Comparison of ENCODE assay signal across 25 cellular contexts in the genomic region with DNA sequence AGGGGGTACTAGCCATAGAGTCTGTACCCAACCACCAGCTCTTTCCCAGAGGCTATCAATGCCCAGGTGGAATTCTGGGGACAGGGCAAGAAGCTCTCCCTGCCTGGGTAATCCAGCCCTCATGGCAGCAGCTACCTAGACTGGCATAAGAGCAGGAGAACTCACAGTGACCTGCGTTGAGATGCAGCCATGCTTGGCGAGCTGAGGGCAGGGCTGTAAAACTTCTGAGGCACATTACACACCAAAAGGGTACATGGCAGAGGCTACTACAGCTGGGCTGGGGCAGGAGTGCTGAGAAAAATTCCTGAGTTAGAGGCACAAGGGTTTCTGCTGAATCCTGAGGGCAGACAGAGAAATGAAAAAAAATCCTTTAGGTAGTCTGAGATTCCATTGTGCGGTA.
DNase-seq lines count a peak whose midpoint lies in the region; ATAC-seq and TF ChIP-seq lines count a peak whose summit lies in the region.
"Had no signal": no experiment of that assay in that cellular context is flagged by ENCODE, and none has a peak within 500 bp of the region (broad histone marks: within the 10 kb centered on the region; RNA-seq: fewer than 3 reads in every experiment).

No MANE protein-coding gene starts in this region.

- no peaks in the 10 kb centered on the region for H3K9me2 ChIP-seq in SU-DHL-6 (replicated peaks; ENCODE audit: insufficient read depth, low read length)

- H2AFZ ChIP-seq in IMR-90 (replicated peaks; ENCODE audit: low read length, poor library complexity) (peak overlapping the region; percentile 1), SU-DHL-6 (ENCODE audit: low read depth, low read length, severe bottlenecking) (peak overlapping the region; percentile 81)

- no peaks in the 10 kb centered on the region for H3K79me1 ChIP-seq in IMR-90 (ENCODE audit: low read depth in 1 of 2, low read length in 2 of 2)

- no peaks in the 10 kb centered on the region for H3K9me3 Mint-ChIP-seq in activated CD4-positive, alpha-beta T cell treated with anti-CD3 and anti-CD28 coated beads, Interleukin-2, amount 10 ng/mL, durations not matched to agents 24 days and 14 days

- H2BK15ac ChIP-seq in IMR-90 (ENCODE audit: low read depth, low read length), result no peak overlapping the region

- no peak overlapping the region for H4K8ac ChIP-seq in IMR-90 (ENCODE audit: low read depth in 2 of 2, low read length in 2 of 2)

- no peak overlapping the region for H2AK5ac ChIP-seq in IMR-90 (ENCODE audit: low read depth, low read length)

- H3K9ac ChIP-seq in IMR-90 (ENCODE audit: low read depth, low read length) (no peak overlapping the region), SU-DHL-6 (ENCODE audit: low read length) (no peak overlapping the region)
- H3K9ac ChIP-seq: BLaER1 treated with 17β-estradiol and CSF1 and Interleukin-3, amounts not matched to agents 10 nM and 100 nM had no signal

- H3K36me3 ChIP-seq in IMR-90 (ENCODE audit: control insufficient read depth, insufficient read depth, low read length), result no peaks in the 10 kb centered on the region
- no peaks in the 10 kb centered on the region for H3K36me3 ChIP-seq in SU-DHL-6 (ENCODE audit: low read length)
- H3K36me3 ChIP-seq in spleen, result no peaks in the 10 kb centered on the region
- H3K36me3 ChIP-seq: BLaER1 treated with 17β-estradiol and CSF1 and Interleukin-3, amounts not matched to agents 10 nM and 100 nM; MG63; Peyer's patch had no signal

- TF ChIP-seq CTCF in IMR-90 (conservative IDR thresholded peaks at IDR 0.05; ENCODE audit: low read depth, low read length) (no peak), SU-DHL-6 (IDR thresholded peaks at IDR 0.05; ENCODE audit: insufficient read depth, low read length, poor library complexity, severe bottlenecking) (no peak), spleen (IDR thresholded peaks at IDR 0.05 in 8 of 11, conservative IDR thresholded peaks at IDR 0.05 in 3 of 11) (no peak)

- CTCF ChIA-PET in IMR-90 (lab: Yijun Ruan, JAX), result interaction anchor here (0.7 kb wide), 1 partner anchor 12 kb away, joined by 3 read pairs; no protein-coding TSS in a partner anchor

- TF ChIP-seq RAD21 in IMR-90 (IDR thresholded peaks at IDR 0.05; ENCODE audit: low read length), result no peak

- no TSS peak for BruUV-seq in IMR-90 (replicated peaks; lab: Mats Ljungman, UMichigan)

- H4K5ac ChIP-seq in IMR-90 (ENCODE audit: low read depth, low read length), result no peak overlapping the region

- no peak overlapping the region for H2BK20ac ChIP-seq in IMR-90 (ENCODE audit: low read depth, low read length)

- dilution Hi-C loops in IMR-90 (cut with HindIII; ENCODE audit: low sequenced_read_pairs, unreplicated experiment), result no loop called here

- ATAC-seq in IMR-90 (ENCODE audit: low read depth), result no peak
- no peak for ATAC-seq in GM19351 (IDR thresholded peaks at IDR 0.05; ENCODE audit: unreplicated experiment)
- ATAC-seq: A549, GM12878, HepG2, K562 had no signal

- TF ChIP-seq POLR2A in IMR-90 (IDR thresholded peaks at IDR 0.05; ENCODE audit: low read depth, low read length) (no peak), spleen (IDR thresholded peaks at IDR 0.05) (no peak)

- H3K27me3 Mint-ChIP-seq in activated CD4-positive, alpha-beta T cell treated with anti-CD3 and anti-CD28 coated beads, Interleukin-2, amount 10 ng/mL, durations not matched to agents 24 days and 14 days, result no peaks in the 10 kb centered on the region
- H3K27me3 Mint-ChIP-seq: CD4-positive, alpha-beta memory T cell had no signal

- H2BK120ac ChIP-seq in IMR-90 (ENCODE audit: low read depth, low read length), result no peak overlapping the region

- no peaks in the 10 kb centered on the region for H3K4me1 Mint-ChIP-seq in activated CD4-positive, alpha-beta T cell treated with anti-CD3 and anti-CD28 coated beads, Interleukin-2, amount 10 ng/mL, durations not matched to agents 24 days and 14 days

- DNase-seq in IMR-90 (no peak), left kidney (ENCODE audit: low read depth, low spot score) (peak; percentile 53), spleen (peak; percentile 54), SIG-M5 (lab: John Stamatoyannopoulos, UW) (no peak)
- DNase-seq in activated CD4-positive, alpha-beta T cell treated with anti-CD3 and anti-CD28 coated beads, Interleukin-2, amount 10 ng/mL, durations not matched to agents 24 days and 14 days, result no peak
- DNase-seq: AML-193; CD4-positive, alpha-beta memory T cell; COR-L47; DMS79; EL; GDM1; MG63; NCI-H2029; NCI-H69; OCI-M1; Peyer's patch; SHP77 treated with DMSO at 0.1 percent for 48 hours had no signal

- H3K27ac ChIP-seq in IMR-90 (ENCODE audit: insufficient read depth, low read length), result no peak overlapping the region
- no peak overlapping the region for H3K27ac ChIP-seq in SU-DHL-6 (ENCODE audit: low read depth, low read length)
- H3K27ac ChIP-seq in spleen, result no peak overlapping the region
- H3K27ac ChIP-seq: A549; BLaER1 treated with 17β-estradiol and CSF1 and Interleukin-3, amounts not matched to agents 10 nM and 100 nM; Peyer's patch; SK-N-MC had no signal

- H3K23ac ChIP-seq in IMR-90 (ENCODE audit: low read depth, low read length), result no peak overlapping the region

- H3K4me3 ChIP-seq in IMR-90 (ENCODE audit: insufficient read depth, low read depth, low read length) (no peak overlapping the region), SU-DHL-6 (ENCODE audit: insufficient read depth, low read length, poor library complexity, severe bottlenecking) (no peak overlapping the region), spleen (no peak overlapping the region)
- H3K4me3 ChIP-seq: A549; BLaER1 treated with 17β-estradiol and CSF1 and Interleukin-3, amounts not matched to agents 10 nM and 100 nM; GM12878; K562; MG63; Peyer's patch; SK-N-MC had no signal

- no peak overlapping the region for H4K91ac ChIP-seq in IMR-90 (ENCODE audit: insufficient read depth, low read depth, low read length)

- H3K27me3 ChIP-seq in IMR-90 (ENCODE audit: control insufficient read depth, insufficient read depth, low read length), result no peaks in the 10 kb centered on the region
- H3K27me3 ChIP-seq in SU-DHL-6 (ENCODE audit: low read length), result no peaks in the 10 kb centered on the region
- no peaks in the 10 kb centered on the region for H3K27me3 ChIP-seq in spleen (replicated peaks in 1 of 7)
- H3K27me3 ChIP-seq: BLaER1 treated with 17β-estradiol and CSF1 and Interleukin-3, amounts not matched to agents 10 nM and 100 nM; MG63; Peyer's patch had no signal

- no peak overlapping the region for H2AK9ac ChIP-seq in IMR-90 (replicated peaks; ENCODE audit: low read depth, low read length, poor library complexity)

- H3K14ac ChIP-seq in IMR-90 (replicated peaks; ENCODE audit: low read depth, low read length), result no peak overlapping the region

- no peaks in the 10 kb centered on the region for H3K79me2 ChIP-seq in SU-DHL-6 (ENCODE audit: insufficient read depth, low read length)

- POLR2A ChIA-PET in IMR-90 (lab: Charles Lee; ENCODE audit: unreplicated experiment), result no interaction called here

- no peaks in the 10 kb centered on the region for H4K20me1 ChIP-seq in IMR-90 (ENCODE audit: insufficient read depth, low read length)
- no peaks in the 10 kb centered on the region for H4K20me1 ChIP-seq in SU-DHL-6 (ENCODE audit: low read depth, low read length)
- H4K20me1 ChIP-seq: BLaER1 treated with 17β-estradiol and CSF1 and Interleukin-3, amounts not matched to agents 10 nM and 100 nM had no signal

- H3K4me1 ChIP-seq in IMR-90 (ENCODE audit: control insufficient read depth, insufficient read depth, low read length) (no peaks in the 10 kb centered on the region), spleen (no peaks in the 10 kb centered on the region)
- H3K4me1 ChIP-seq: A549; BLaER1 treated with 17β-estradiol and CSF1 and Interleukin-3, amounts not matched to agents 10 nM and 100 nM; Peyer's patch had no signal

- no peaks in the 10 kb centered on the region for H3K36me3 Mint-ChIP-seq in activated CD4-positive, alpha-beta T cell treated with anti-CD3 and anti-CD28 coated beads, Interleukin-2, amount 10 ng/mL, durations not matched to agents 24 days and 14 days (ENCODE audit: low read depth)
- H3K36me3 Mint-ChIP-seq: CD4-positive, alpha-beta memory T cell had no signal

- intact Hi-C loops in IMR-90 (cut with micrococcal nuclease), result no loop called here
- intact Hi-C loops in spleen (cut with DNase I; ENCODE audit: low total_unique reads), result no loop called here
- intact Hi-C loops in activated CD4-positive, alpha-beta T cell treated with anti-CD3 and anti-CD28 coated beads, Interleukin-2, amount 10 ng/mL, durations not matched to agents 24 days and 14 days (cut with micrococcal nuclease), result no loop called here

- H3K56ac ChIP-seq in IMR-90 (ENCODE audit: extremely low read depth, insufficient read depth, low read length), result no peak overlapping the region

- no peak overlapping the region for H3K18ac ChIP-seq in IMR-90 (ENCODE audit: low read depth, low read length)

- H3K4me2 ChIP-seq in IMR-90 (ENCODE audit: low read depth, low read length) (no peak overlapping the region), SU-DHL-6 (ENCODE audit: low read depth, low read length, poor library complexity, severe bottlenecking) (no peak overlapping the region)
- H3K4me2 ChIP-seq: A549; BLaER1 treated with 17β-estradiol and CSF1 and Interleukin-3, amounts not matched to agents 10 nM and 100 nM had no signal

- no peak overlapping the region for H3K4ac ChIP-seq in IMR-90 (ENCODE audit: low read depth, low read length)

- H3F3A ChIP-seq in SU-DHL-6 (ENCODE audit: insufficient read depth), result no peaks in the 10 kb centered on the region

- in situ Hi-C loops in IMR-90 (cut with MboI; ENCODE audit: low sequenced_read_pairs), result no loop called here

- no peak overlapping the region for H2BK5ac ChIP-seq in IMR-90 (ENCODE audit: low read depth, low read length, poor library complexity, severe bottlenecking)

- no peaks in the 10 kb centered on the region for H3K9me1 ChIP-seq in IMR-90 (ENCODE audit: insufficient read depth, low read length)

- H3K27ac Mint-ChIP-seq in activated CD4-positive, alpha-beta T cell treated with anti-CD3 and anti-CD28 coated beads, Interleukin-2, amount 10 ng/mL, durations not matched to agents 24 days and 14 days, result no peak overlapping the region

- H3K9me3 ChIP-seq in IMR-90 (ENCODE audit: control insufficient read depth, insufficient read depth, low read length), result no peaks in the 10 kb centered on the region
- no peaks in the 10 kb centered on the region for H3K9me3 ChIP-seq in SU-DHL-6 (ENCODE audit: insufficient read depth, low read length)
- peaks cover 0 to 11% (median 0%) of the 10 kb centered on the region in 8 donors for H3K9me3 ChIP-seq in spleen
- H3K9me3 ChIP-seq: A549, MG63, Peyer's patch had no signal

- H3K4me3 Mint-ChIP-seq in activated CD4-positive, alpha-beta T cell treated with anti-CD3 and anti-CD28 coated beads, Interleukin-2, amount 10 ng/mL, durations not matched to agents 24 days and 14 days, result no peak overlapping the region
- H3K4me3 Mint-ChIP-seq: CD4-positive, alpha-beta memory T cell had no signal

- WGBS in IMR-90 (ENCODE audit: extremely low coverage in 2 of 2, insufficient read length in 1 of 2), 2 experiments, result 60% methylated on average over 1 of the region's 3 CpGs; no CpG with 5 or more reads in 1 of the 2 experiments
- WGBS in spleen, 5 donors, result 43 to 93% (median 68%) methylated on average over 3 of the region's 3 CpGs

Comparison
In these comparisons a context has a peak if more than half of its experiments do, and no peak if none do; other contexts are left out.
1. DNase-seq: peak in left kidney (single experiment) and spleen (single experiment); none in IMR-90 (single experiment), SIG-M5 (single experiment) and activated CD4-positive, alpha-beta T cell treated with anti-CD3 and anti-CD28 coated beads, Interleukin-2, amount 10 ng/mL, durations not matched to agents 24 days and 14 days (single experiment).